Comparison of ENCODE assay signal across 8 cellular contexts in the genomic region with DNA sequence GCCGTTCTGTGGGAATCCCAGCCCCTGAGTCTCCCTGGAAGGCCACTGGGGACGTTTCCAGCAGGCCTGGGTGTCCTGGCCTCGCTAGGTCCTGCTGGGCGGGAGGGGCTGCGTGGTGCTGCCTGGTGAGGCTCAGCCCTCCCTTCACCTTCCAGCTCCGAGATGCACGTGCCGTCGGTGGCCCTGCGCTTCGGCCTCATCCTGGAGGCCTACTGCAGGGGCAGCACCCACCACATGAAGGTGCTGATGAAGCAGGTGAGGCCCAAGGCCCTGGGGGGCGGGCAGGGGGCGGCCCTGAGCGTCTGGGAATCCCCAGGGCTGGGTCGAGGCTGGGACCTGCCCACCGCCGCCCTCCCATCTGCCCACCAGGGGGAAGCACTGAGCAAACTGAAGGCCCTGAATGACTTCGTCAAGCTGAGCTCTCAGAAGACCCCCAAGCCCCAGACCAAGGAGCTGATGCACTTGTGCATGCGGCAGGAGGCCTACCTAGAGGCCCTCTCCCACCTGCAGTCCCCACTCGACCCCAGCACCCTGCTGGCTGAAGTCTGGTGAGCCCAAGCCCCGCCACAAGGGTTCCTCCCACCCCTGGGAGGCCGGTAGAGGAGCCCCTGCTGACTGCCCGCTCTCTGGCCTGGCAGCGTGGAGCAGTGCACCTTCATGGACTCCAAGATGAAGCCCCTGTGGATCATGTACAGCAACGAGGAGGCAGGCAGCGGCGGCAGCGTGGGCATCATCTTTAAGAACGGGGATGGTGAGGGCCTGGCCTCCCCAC.
A peak's percentile ranks its signal among the peaks of the same experiment; 100 is the strongest.
DNase-seq lines count a peak whose midpoint lies in the region; ATAC-seq and TF ChIP-seq lines count a peak whose summit lies in the region.

No MANE protein-coding gene starts in this region.

- H3K27ac ChIP-seq in psoas muscle (no peak overlapping the region), sigmoid colon (no peak overlapping the region)

- intact Hi-C loops in psoas muscle (cut with DNase I) (loop anchor here in 1 of 2 donors (10.0 kb wide), 1 partner anchor 143 kb away; no protein-coding TSS in a partner anchor), sigmoid colon (cut with DNase I) (loop anchor here (5.0 kb wide), 2 partner anchors 94 to 146 kb away; no protein-coding TSS in a partner anchor)

- TF ChIP-seq EP300 in sigmoid colon (IDR thresholded peaks at IDR 0.05) = no peak

- H3K4me3 ChIP-seq in NB4 (ENCODE audit: low read depth, low read length) = no peak overlapping the region
- H3K4me3 ChIP-seq in epithelial cell of proximal tubule (ENCODE audit: low read depth, low read length) = no peak overlapping the region
- H3K4me3 ChIP-seq in psoas muscle = no peak overlapping the region
- no peak overlapping the region for H3K4me3 ChIP-seq in sigmoid colon

- H3K36me3 ChIP-seq in psoas muscle (ENCODE audit: insufficient read depth in 1 of 2, low read depth in 1 of 2) = peaks cover 0 to 10% of the 10 kb centered on the region in 2 donors
- H3K36me3 ChIP-seq in sigmoid colon = peaks cover 4 to 47% (median 17%) of the 10 kb centered on the region in 4 donors

- ATAC-seq in psoas muscle = peak in 1 of 4 donors; percentile 32
- no peak for ATAC-seq in GM21786 (IDR thresholded peaks at IDR 0.05; ENCODE audit: unreplicated experiment)

- H3K4me1 ChIP-seq in psoas muscle = no peaks in the 10 kb centered on the region
- H3K4me1 ChIP-seq in sigmoid colon = peaks cover 0 to 19% (median 11%) of the 10 kb centered on the region in 4 donors

- TF ChIP-seq POLR2A in NB4 (IDR thresholded peaks at IDR 0.05; ENCODE audit: extremely low read depth, insufficient read length) = no peak
- TF ChIP-seq POLR2A in sigmoid colon (IDR thresholded peaks at IDR 0.05) = no peak

- peak; percentile 22 for DNase-seq in EH (ENCODE audit: low read depth)
- peak; percentile 50 for DNase-seq in NB4 (ENCODE audit: low read depth)
- DNase-seq in activated CD8-positive, alpha-beta memory T cell treated with anti-CD3 and anti-CD28 coated beads, Interleukin-2, amount 50 U/mL, for 4 hours = peak; percentile 88
- DNase-seq in epithelial cell of proximal tubule (ENCODE audit: low read depth) = no peak
- no peak for DNase-seq in psoas muscle
- DNase-seq in sigmoid colon = no peak
- no peak for DNase-seq in AML-193 (lab: John Stamatoyannopoulos, UW)

- 61 to 66% (median 66%) methylated on average over 25 to 29 of the region's 29 CpGs for WGBS in psoas muscle, 3 donors
- 56 to 67% methylated on average over 29 of the region's 29 CpGs for WGBS in sigmoid colon, 2 donors

- no peaks in the 10 kb centered on the region for H3K27me3 ChIP-seq in psoas muscle (ENCODE audit: insufficient read depth in 3 of 3, low read length in 2 of 3)
- no peaks in the 10 kb centered on the region for H3K27me3 ChIP-seq in sigmoid colon

- H3K9me3 ChIP-seq in psoas muscle (no peaks in the 10 kb centered on the region), sigmoid colon (peaks cover 0 to 3% (median 0%) of the 10 kb centered on the region in 4 donors)

- peak; percentile 64 for TF ChIP-seq CTCF in NB4 (IDR thresholded peaks at IDR 0.05; ENCODE audit: low read depth, low read length)
- peak; percentile 62 for TF ChIP-seq CTCF in epithelial cell of proximal tubule (conservative IDR thresholded peaks at IDR 0.05; ENCODE audit: low read depth, low read length)
- peak; percentile 44 for TF ChIP-seq CTCF in psoas muscle (IDR thresholded peaks at IDR 0.05)
- peak in 2 of 4 experiments; percentile 26 to 67 for TF ChIP-seq CTCF in sigmoid colon (IDR thresholded peaks at IDR 0.05)

Comparison
In these comparisons a context has a peak if more than half of its experiments do, and no peak if none do; other contexts are left out.
1. DNase-seq: peak in EH (single experiment), NB4 (single experiment) and activated CD8-positive, alpha-beta memory T cell treated with anti-CD3 and anti-CD28 coated beads, Interleukin-2, amount 50 U/mL, for 4 hours (single experiment); none in epithelial cell of proximal tubule (single experiment), psoas muscle (0 of 2), sigmoid colon (single experiment) and AML-193 (0 of 2).